Comparison of ENCODE assay signal across 1 cellular context in the genomic region with DNA sequence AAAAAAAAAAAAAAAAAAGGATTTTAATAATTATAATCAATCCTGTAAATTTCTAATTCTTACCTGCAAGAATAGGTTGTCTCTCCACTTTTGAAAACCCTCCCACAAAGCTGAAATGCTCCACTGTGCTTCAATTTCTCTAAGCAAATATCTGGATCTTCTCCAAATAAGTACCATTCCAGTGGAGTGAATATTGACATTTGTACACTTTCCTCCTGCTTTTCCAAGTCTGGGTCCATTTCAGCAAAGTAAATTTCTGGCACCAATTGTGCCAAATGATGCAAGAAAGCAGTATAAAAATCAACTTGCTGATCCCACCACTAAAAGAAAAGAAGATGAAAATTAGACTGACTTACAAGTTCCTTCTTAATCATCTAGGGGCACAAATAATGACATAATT.
TF ChIP-seq lines count a peak whose summit lies in the region.

No MANE protein-coding gene starts in this region.

TF ChIP-seq in IMR-90, 13 proteins besides CTCF, POLR2A, EP300 and RAD21:
- no peak for TF ChIP-seq FOS (IDR thresholded peaks at IDR 0.05; ENCODE audit: low read depth, low read length)
- TF ChIP-seq MAFK (IDR thresholded peaks at IDR 0.05; ENCODE audit: low read depth, low read length) = no peak
- TF ChIP-seq, protein P1, sequence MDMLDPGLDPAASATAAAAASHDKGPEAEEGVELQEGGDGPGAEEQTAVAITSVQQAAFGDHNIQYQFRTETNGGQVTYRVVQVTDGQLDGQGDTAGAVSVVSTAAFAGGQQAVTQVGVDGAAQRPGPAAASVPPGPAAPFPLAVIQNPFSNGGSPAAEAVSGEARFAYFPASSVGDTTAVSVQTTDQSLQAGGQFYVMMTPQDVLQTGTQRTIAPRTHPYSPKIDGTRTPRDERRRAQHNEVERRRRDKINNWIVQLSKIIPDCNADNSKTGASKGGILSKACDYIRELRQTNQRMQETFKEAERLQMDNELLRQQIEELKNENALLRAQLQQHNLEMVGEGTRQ (IDR thresholded peaks at IDR 0.05; ENCODE audit: low read depth, low read length) = no peak
- no peak for TF ChIP-seq CHD1 (IDR thresholded peaks at IDR 0.05; ENCODE audit: low read depth, low read length)
- no peak for TF ChIP-seq RFX5 (IDR thresholded peaks at IDR 0.05; ENCODE audit: low read depth, low read length)
- TF ChIP-seq, protein P2, sequence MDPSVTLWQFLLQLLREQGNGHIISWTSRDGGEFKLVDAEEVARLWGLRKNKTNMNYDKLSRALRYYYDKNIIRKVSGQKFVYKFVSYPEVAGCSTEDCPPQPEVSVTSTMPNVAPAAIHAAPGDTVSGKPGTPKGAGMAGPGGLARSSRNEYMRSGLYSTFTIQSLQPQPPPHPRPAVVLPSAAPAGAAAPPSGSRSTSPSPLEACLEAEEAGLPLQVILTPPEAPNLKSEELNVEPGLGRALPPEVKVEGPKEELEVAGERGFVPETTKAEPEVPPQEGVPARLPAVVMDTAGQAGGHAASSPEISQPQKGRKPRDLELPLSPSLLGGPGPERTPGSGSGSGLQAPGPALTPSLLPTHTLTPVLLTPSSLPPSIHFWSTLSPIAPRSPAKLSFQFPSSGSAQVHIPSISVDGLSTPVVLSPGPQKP (IDR thresholded peaks at IDR 0.05; ENCODE audit: borderline replicate concordance, low read depth, low read length) = no peak
- TF ChIP-seq MXI1 (IDR thresholded peaks at IDR 0.05; ENCODE audit: borderline replicate concordance, low read depth, low read length) = no peak
- no peak for TF ChIP-seq NFE2L2 (IDR thresholded peaks at IDR 0.05; ENCODE audit: low read depth, low read length)
- no peak for TF ChIP-seq CEBPB (IDR thresholded peaks at IDR 0.05; ENCODE audit: low read depth, low read length)
- TF ChIP-seq SMC3 (IDR thresholded peaks at IDR 0.05; ENCODE audit: low read depth, low read length) = no peak
- TF ChIP-seq MAZ (IDR thresholded peaks at IDR 0.05; ENCODE audit: borderline replicate concordance, low read depth, low read length) = no peak
- TF ChIP-seq RCOR1 (IDR thresholded peaks at IDR 0.05; ENCODE audit: insufficient replicate concordance, low read length) = no peak
- TF ChIP-seq BHLHE40 (IDR thresholded peaks at IDR 0.05; ENCODE audit: low read depth, low read length) = no peak
